In the genomic region with DNA sequence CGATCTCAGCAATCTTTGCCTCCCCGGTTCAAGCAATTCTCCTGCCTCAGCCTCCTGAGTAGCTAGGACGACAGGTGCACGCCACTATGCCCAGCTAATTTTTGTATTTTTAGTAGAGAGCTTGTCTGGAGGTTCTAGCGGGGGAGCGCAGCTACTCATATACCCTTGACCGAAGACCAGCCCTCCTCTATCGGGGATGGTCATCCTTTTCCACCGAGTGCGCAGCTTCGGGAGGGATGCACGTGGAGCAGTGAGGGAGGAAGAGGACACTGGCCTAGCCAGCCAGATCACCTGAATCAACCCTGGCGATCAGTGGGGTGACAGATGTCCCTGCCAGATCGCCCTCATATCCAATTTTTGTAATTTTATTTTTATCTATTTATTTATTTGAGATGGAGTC, we compare ENCODE assay signal across 11 cellular contexts. TPM values are rescaled to one million over a fixed set of nuclear protein-coding genes. Genes with fewer than 3 reads are reported as not detected.
"Had no signal": no experiment of that assay in that cellular context is flagged by ENCODE, and none has a peak within 500 bp of the region (broad histone marks: within the 10 kb centered on the region; RNA-seq: fewer than 3 reads in every experiment).

No MANE protein-coding gene starts in this region.

- H3K27ac ChIP-seq: GM23248, HL-60 had no signal

- H3K4me3 ChIP-seq: GM23248, HAP-1 had no signal

- DNase-seq: GM23248, GOT3, H7, HFFc6 had no signal

- H3K4me1 Mint-ChIP-seq: IgD-negative memory B cell had no signal

- H3K4me1 ChIP-seq: HAP-1 had no signal

- H3K27ac Mint-ChIP-seq: HFFc6, IgD-negative memory B cell had no signal

- H3K9me3 ChIP-seq: HAP-1 had no signal

- H3K9me3 Mint-ChIP-seq: HFFc6, IgD-negative memory B cell had no signal

- ATAC-seq: HCT116, HepG2 had no signal

- H3K4me3 Mint-ChIP-seq: HFFc6, IgD-negative memory B cell had no signal

- H3K36me3 ChIP-seq: HAP-1 had no signal

RNA-seq across cellular contexts. Expression of gene SLC7A9, which starts 6.8 kb away (rescaled TPM):
- total RNA-seq: GM23248, H4, H7, HFFc6, HT1080 had no signal
